In genomic region chrX:65926095-65927019, GRCh38 we compare ENCODE assay signal across 8 cellular contexts.
DNase-seq lines count a peak whose midpoint lies in the region; ATAC-seq and TF ChIP-seq lines count a peak whose summit lies in the region.

No MANE protein-coding gene starts in this region.

- peak overlapping the region; percentile 95 for H3K27ac ChIP-seq in epithelial cell of prostate

- TF ChIP-seq CTCF in type B pancreatic cell (conservative IDR thresholded peaks at IDR 0.05) = no peak

- no peaks in the 10 kb centered on the region for H3K27me3 Mint-ChIP-seq in type B pancreatic cell

- no peaks in the 10 kb centered on the region for H3K9me3 Mint-ChIP-seq in type B pancreatic cell

- DNase-seq in T-helper 1 cell (peak in 4 of 5 donors; percentile 9 to 85 (median 10)), epithelial cell of prostate (ENCODE audit: low read depth, low spot score) (no peak), type B pancreatic cell (ENCODE audit: extremely low spot score, unreplicated experiment) (no peak), Right ventricle myocardium superior (no peak), DMS53 treated with DMSO at 0.1 percent for 48 hours (lab: John Stamatoyannopoulos, UW; ENCODE audit: unreplicated experiment) (no peak)

- ATAC-seq in GM18499 (IDR thresholded peaks at IDR 0.05; ENCODE audit: insufficient read depth, unreplicated experiment) (peak; percentile 54), HG02981 (IDR thresholded peaks at IDR 0.05; ENCODE audit: unreplicated experiment) (peak; percentile 79), Right ventricle myocardium superior (ENCODE audit: poor library complexity) (no peak), HG02970 (IDR thresholded peaks at IDR 0.05; ENCODE audit: low FRiP score, unreplicated experiment) (no peak)

- intact Hi-C loops in Right ventricle myocardium superior (cut with DNase I) = no loop called here

- H3K4me1 Mint-ChIP-seq in type B pancreatic cell (ENCODE audit: unreplicated experiment) = no peaks in the 10 kb centered on the region

- H3K4me3 Mint-ChIP-seq in type B pancreatic cell = no peak overlapping the region

- H3K36me3 Mint-ChIP-seq in type B pancreatic cell = no peaks in the 10 kb centered on the region

- H3K27ac Mint-ChIP-seq in type B pancreatic cell = no peak overlapping the region

Comparison
In these comparisons a context has a peak if more than half of its experiments do, and no peak if none do; other contexts are left out.
1. ATAC-seq: peak in GM18499 (single experiment) and HG02981 (single experiment); none in Right ventricle myocardium superior (single experiment) and HG02970 (single experiment).
2. DNase-seq: peak in T-helper 1 cell (4 of 5); none in epithelial cell of prostate (single experiment), type B pancreatic cell (single experiment), Right ventricle myocardium superior (single experiment) and DMS53 treated with DMSO at 0.1 percent for 48 hours (single experiment).